Comparison of ENCODE assay signal across 12 cellular contexts in genomic region chr16:89290472-89290871, GRCh38.
"Had no signal": no experiment of that assay in that cellular context is flagged by ENCODE, and none has a peak within 500 bp of the region (broad histone marks: within the 10 kb centered on the region; RNA-seq: fewer than 3 reads in every experiment).

No MANE protein-coding gene starts in this region.

- DNase-seq: activated CD4-positive, alpha-beta T cell treated with anti-CD3 and anti-CD28 coated beads for 36 hours; activated CD8-positive, alpha-beta T cell treated with anti-CD3 and anti-CD28 coated beads, Interleukin-2, amount 10 ng/mL, durations not matched to agents 7 days and 5 days; activated effector memory CD4-positive, alpha-beta T cell treated with Interleukin-2 at 50 U/mL for 16 hours; central memory CD4-positive, alpha-beta T cell; effector CD4-positive, alpha-beta T cell; gastrocnemius medialis; stimulated activated CD4-positive, alpha-beta T cell treated with anti-CD3 and anti-CD28 coated beads, Interleukin-4, amount 100 ng/mL, for 1 hour; stimulated activated naive CD8-positive, alpha-beta T cell treated with anti-CD3 and anti-CD28 coated beads, Interleukin-15, amount 100 ng/mL, for 72 hours had no signal

- H3K27ac ChIP-seq: VCaP had no signal

- H3K27ac Mint-ChIP-seq: activated CD4-positive, alpha-beta T cell treated with anti-CD3 and anti-CD28 coated beads for 36 hours; memory B cell; nephron had no signal

- H3K27me3 ChIP-seq: gastrocnemius medialis had no signal

- H3K27me3 Mint-ChIP-seq: activated CD4-positive, alpha-beta T cell treated with anti-CD3 and anti-CD28 coated beads for 36 hours; memory B cell; stimulated activated naive CD8-positive, alpha-beta T cell treated with anti-CD3 and anti-CD28 coated beads, Interleukin-15, amount 100 ng/mL, for 72 hours had no signal

- H3K4me3 Mint-ChIP-seq: activated CD4-positive, alpha-beta T cell treated with anti-CD3 and anti-CD28 coated beads for 36 hours; activated CD8-positive, alpha-beta T cell treated with anti-CD3 and anti-CD28 coated beads, Interleukin-2, amount 10 ng/mL, durations not matched to agents 7 days and 5 days; memory B cell; nephron; stimulated activated naive CD8-positive, alpha-beta T cell treated with anti-CD3 and anti-CD28 coated beads, Interleukin-15, amount 100 ng/mL, for 72 hours had no signal

- H3K4me3 ChIP-seq: coronary artery, gastrocnemius medialis had no signal

- H3K9me3 Mint-ChIP-seq: memory B cell; nephron; stimulated activated naive CD8-positive, alpha-beta T cell treated with anti-CD3 and anti-CD28 coated beads, Interleukin-15, amount 100 ng/mL, for 72 hours had no signal

- H3K9me3 ChIP-seq: gastrocnemius medialis had no signal
